22 cellular contexts compared by ENCODE assay signal in genomic region chr1:111878096-111878495, GRCh38.
A peak's percentile ranks its signal among the peaks of the same experiment; 100 is the strongest.
DNase-seq lines count a peak whose midpoint lies in the region; ATAC-seq, FAIRE-seq and TF ChIP-seq lines count a peak whose summit lies in the region.
"Had no signal": no experiment of that assay in that cellular context is flagged by ENCODE, and none has a peak within 500 bp of the region (broad histone marks: within the 10 kb centered on the region; RNA-seq: fewer than 3 reads in every experiment).

No MANE protein-coding gene starts in this region.

- H3K4me3 ChIP-seq in K562 = no peak overlapping the region

- no peak overlapping the region for H2AFZ ChIP-seq in K562 (ENCODE audit: low read depth, low read length)

- no peaks in the 10 kb centered on the region for H3K79me2 ChIP-seq in K562 (ENCODE audit: control insufficient read depth, insufficient read depth, low read length)

- 0% methylated on average over 7 of the region's 7 CpGs for WGBS in K562 (ENCODE audit: insufficient coverage, low coverage, missing lambda C conversion rate)

- no peaks in the 10 kb centered on the region for H3K9me3 Mint-ChIP-seq in activated T-helper 1 cell treated with anti-CD3 and anti-CD28 coated beads, Interleukin-12 subunit alpha, Interleukin-12 subunit beta, Interleukin-2, Interleukin-4 antibody, amounts not matched to agents 30 ng/mL and 10 ng/mL and 1 ng/mL, durations not matched to agents 14 hours and 24 hours and 36 hours

- no peaks in the 10 kb centered on the region for H3K36me3 ChIP-seq in K562 (ENCODE audit: control insufficient read depth, insufficient read depth, low read length)
- H3K36me3 ChIP-seq: BE2C had no signal

- FAIRE-seq in K562 (lab: Jason Lieb, UNC) = no peak
- FAIRE-seq in GM19239 (lab: Jason Lieb, UNC) = no peak
- FAIRE-seq: GM12891, HepG2, RCC 7860 had no signal

- no peaks in the 10 kb centered on the region for H3K36me3 Mint-ChIP-seq in activated T-helper 1 cell treated with anti-CD3 and anti-CD28 coated beads, Interleukin-12 subunit alpha, Interleukin-12 subunit beta, Interleukin-2, Interleukin-4 antibody, amounts not matched to agents 30 ng/mL and 10 ng/mL and 1 ng/mL, durations not matched to agents 14 hours and 24 hours and 36 hours (ENCODE audit: low read depth)
- H3K36me3 Mint-ChIP-seq: CD4-positive, CD25-positive, alpha-beta regulatory T cell had no signal

- H3K27me3 ChIP-seq in K562 (ENCODE audit: control insufficient read depth in 2 of 2, insufficient read depth in 2 of 2, low read length in 2 of 2) = peaks cover 14 to 52% of the 10 kb centered on the region in 2 experiments; a peak in 4 of 5 replicates

- no peak for TF ChIP-seq POLR2A in K562 (conservative IDR thresholded peaks at IDR 0.05)

- no peak overlapping the region for H3K9ac ChIP-seq in K562 (ENCODE audit: insufficient read depth in 1 of 2, low read depth in 2 of 2, low read length in 2 of 2)

- H3K27ac Mint-ChIP-seq in activated T-helper 1 cell treated with anti-CD3 and anti-CD28 coated beads, Interleukin-12 subunit alpha, Interleukin-12 subunit beta, Interleukin-2, Interleukin-4 antibody, amounts not matched to agents 30 ng/mL and 10 ng/mL and 1 ng/mL, durations not matched to agents 14 hours and 24 hours and 36 hours = no peak overlapping the region
- H3K27ac Mint-ChIP-seq: CD4-positive, CD25-positive, alpha-beta regulatory T cell had no signal

- H3K4me1 ChIP-seq in K562 (replicated peaks in 1 of 2; ENCODE audit: control insufficient read depth in 2 of 2, insufficient read depth in 2 of 2, low read length in 2 of 2) = no peaks in the 10 kb centered on the region; a peak in 1 of 5 replicates

- H3K27ac ChIP-seq in K562 (ENCODE audit: extremely low read depth, low read depth, low read length) = no peak overlapping the region

- TF ChIP-seq RAD21 in K562 (CRISPR knock-in tag; conservative IDR thresholded peaks at IDR 0.05 in 1 of 2, IDR thresholded peaks at IDR 0.05 in 1 of 2) = no peak

- H3K27me3 Mint-ChIP-seq in activated T-helper 1 cell treated with anti-CD3 and anti-CD28 coated beads, Interleukin-12 subunit alpha, Interleukin-12 subunit beta, Interleukin-2, Interleukin-4 antibody, amounts not matched to agents 30 ng/mL and 10 ng/mL and 1 ng/mL, durations not matched to agents 14 hours and 24 hours and 36 hours (ENCODE audit: insufficient read depth) = peaks cover 4% of the 10 kb centered on the region

- TF ChIP-seq EP300 in K562 (IDR thresholded peaks at IDR 0.05; ENCODE audit: low read length) = no peak

- no peaks in the 10 kb centered on the region for H3K4me1 Mint-ChIP-seq in activated T-helper 1 cell treated with anti-CD3 and anti-CD28 coated beads, Interleukin-12 subunit alpha, Interleukin-12 subunit beta, Interleukin-2, Interleukin-4 antibody, amounts not matched to agents 30 ng/mL and 10 ng/mL and 1 ng/mL, durations not matched to agents 14 hours and 24 hours and 36 hours (ENCODE audit: low read depth)
- H3K4me1 Mint-ChIP-seq: CD4-positive, CD25-positive, alpha-beta regulatory T cell had no signal

- H3K9me3 ChIP-seq in K562 (replicated peaks; ENCODE audit: control insufficient read depth, insufficient read depth, low read depth, low read length) = no peaks in the 10 kb centered on the region
- H3K9me3 ChIP-seq: BE2C, Caco-2 had no signal

- in situ Hi-C loops in G401 (cut with HindIII; ENCODE audit: low sequenced_read_pairs) (no loop called here), K562 (cut with MboI) (no loop called here)

- 0 out of 2 replicates have a peak, but pooled peaks cover 3% of the 10 kb centered on the region for H4K20me1 ChIP-seq in K562 (replicated peaks; ENCODE audit: control insufficient read depth, insufficient read depth, low read length)

- ATAC-seq in K562 = no peak
- ATAC-seq: Right ventricle myocardium inferior had no signal

- DNase-seq in Ammon's horn (ENCODE audit: low spot score) (peak; percentile 11), G401 (ENCODE audit: low spot score) (peak; percentile 68), K562 (ENCODE audit: extremely low read depth in 1 of 4, low spot score in 3 of 4) (no peak), kidney tubule cell (ENCODE audit: low spot score) (peak; percentile 2), GM19239 (ENCODE audit: insufficient read length, low spot score) (no peak), NCI-H1048 (lab: John Stamatoyannopoulos, UW) (no peak), HuH-7 (ENCODE audit: low spot score) (no peak)
- no peak for DNase-seq in activated T-helper 1 cell treated with anti-CD3 and anti-CD28 coated beads, Interleukin-12 subunit alpha, Interleukin-12 subunit beta, Interleukin-2, Interleukin-4 antibody, amounts not matched to agents 30 ng/mL and 10 ng/mL and 1 ng/mL, durations not matched to agents 14 hours and 24 hours and 36 hours (ENCODE audit: low spot score)
- DNase-seq: ACHN; BE2C; Caco-2; CD4-positive, CD25-positive, alpha-beta regulatory T cell; Karpas-422; NCI-H1092 treated with DMSO at 0.1 percent for 48 hours; NCI-H187 treated with DMSO at 0.1 percent for 48 hours; NCI-H526; SW 1271; T-helper 2 cell had no signal

- intact Hi-C loops in K562 (cut with micrococcal nuclease) = no loop called here
- intact Hi-C loops in activated T-helper 1 cell treated with anti-CD3 and anti-CD28 coated beads, Interleukin-12 subunit alpha, Interleukin-12 subunit beta, Interleukin-2, Interleukin-4 antibody, amounts not matched to agents 30 ng/mL and 10 ng/mL and 1 ng/mL, durations not matched to agents 14 hours and 24 hours and 36 hours (cut with micrococcal nuclease) = no loop called here

- CTCF ChIA-PET in K562 (lab: Yijun Ruan, JAX; ENCODE audit: low intra/inter-chr PET ratio) = no interaction called here

- H3K4me3 Mint-ChIP-seq in activated T-helper 1 cell treated with anti-CD3 and anti-CD28 coated beads, Interleukin-12 subunit alpha, Interleukin-12 subunit beta, Interleukin-2, Interleukin-4 antibody, amounts not matched to agents 30 ng/mL and 10 ng/mL and 1 ng/mL, durations not matched to agents 14 hours and 24 hours and 36 hours = no peak overlapping the region
- H3K4me3 Mint-ChIP-seq: CD4-positive, CD25-positive, alpha-beta regulatory T cell had no signal

- POLR2A ChIA-PET in K562 (lab: Yijun Ruan, JAX) = interaction anchor here (0.9 kb wide), 1 partner anchor 9 kb away, joined by 4 read pairs; no protein-coding TSS in a partner anchor

- BruUV-seq in K562 (replicated peaks; lab: Mats Ljungman, UMichigan) = no TSS peak

- TF ChIP-seq CTCF in K562 (IDR thresholded peaks at IDR 0.05 in 2 of 3, conservative IDR thresholded peaks at IDR 0.05 in 1 of 3; ENCODE audit: insufficient read depth in 2 of 3, low read depth in 1 of 3, low read length in 3 of 3) = no peak

- H3K4me2 ChIP-seq in K562 (ENCODE audit: insufficient read depth, low read length) = no peak overlapping the region

- H3K9me1 ChIP-seq in K562 (ENCODE audit: control insufficient read depth, insufficient read depth, low read length) = no peaks in the 10 kb centered on the region

TF ChIP-seq in K562, 482 proteins besides CTCF, POLR2A, EP300 and RAD21:
- TF ChIP-seq STAT5A (IDR thresholded peaks at IDR 0.05; ENCODE audit: borderline replicate concordance, low read length) = no peak
- no peak for TF ChIP-seq RBBP5 (IDR thresholded peaks at IDR 0.05; ENCODE audit: borderline replicate concordance, insufficient read depth, low read length, poor library complexity, severe bottlenecking)
- no peak for TF ChIP-seq NR2C2 (CRISPR knock-in tag; IDR thresholded peaks at IDR 0.05)
- no peak for TF ChIP-seq NR2C2 (tag; IDR thresholded peaks at IDR 0.05)
- TF ChIP-seq ZFP36 (IDR thresholded peaks at IDR 0.05; ENCODE audit: low read depth, low read length, partially characterized antibody) = peak; percentile 10
- no peak for TF ChIP-seq GATA2 (CRISPR knock-in tag; IDR thresholded peaks at IDR 0.05)
- TF ChIP-seq, protein P1, sequence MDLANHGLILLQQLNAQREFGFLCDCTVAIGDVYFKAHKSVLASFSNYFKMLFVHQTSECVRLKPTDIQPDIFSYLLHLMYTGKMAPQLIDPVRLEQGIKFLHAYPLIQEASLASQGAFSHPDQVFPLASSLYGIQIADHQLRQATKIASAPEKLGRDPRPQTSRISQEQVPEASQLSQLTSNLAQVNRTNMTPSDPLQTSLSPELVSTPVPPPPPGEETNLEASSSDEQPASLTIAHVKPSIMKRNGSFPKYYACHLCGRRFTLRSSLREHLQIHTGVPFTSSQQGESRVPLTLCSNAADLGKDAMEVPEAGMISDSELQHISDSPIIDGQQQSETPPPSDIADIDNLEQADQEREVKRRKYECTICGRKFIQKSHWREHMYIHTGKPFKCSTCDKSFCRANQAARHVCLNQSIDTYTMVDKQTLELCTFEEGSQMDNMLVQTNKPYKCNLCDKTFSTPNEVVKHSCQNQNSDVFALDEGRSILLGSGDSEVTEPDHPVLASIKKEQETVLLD (IDR thresholded peaks at IDR 0.05) = no peak
- no peak for TF ChIP-seq NR4A1 (CRISPR knock-in tag; IDR thresholded peaks at IDR 0.05)
- no peak for TF ChIP-seq NR4A1 (tag; IDR thresholded peaks at IDR 0.05)
- TF ChIP-seq TBL1XR1 (IDR thresholded peaks at IDR 0.05; ENCODE audit: low read length in 2 of 2) = no peak

Comparison
In these comparisons a context has a peak if more than half of its experiments do, and no peak if none do; other contexts are left out.
1. DNase-seq: peak in Ammon's horn (single experiment), G401 (single experiment) and kidney tubule cell (single experiment); none in K562 (0 of 4), GM19239 (single experiment), activated T-helper 1 cell treated with anti-CD3 and anti-CD28 coated beads, Interleukin-12 subunit alpha, Interleukin-12 subunit beta, Interleukin-2, Interleukin-4 antibody, amounts not matched to agents 30 ng/mL and 10 ng/mL and 1 ng/mL, durations not matched to agents 14 hours and 24 hours and 36 hours (single experiment), NCI-H1048 (single experiment) and HuH-7 (single experiment).